Comparison of ENCODE assay signal across 19 cellular contexts in genomic region chr2:25398534-25398933, GRCh38.
"Had no signal": no experiment of that assay in that cellular context is flagged by ENCODE, and none has a peak within 500 bp of the region (broad histone marks: within the 10 kb centered on the region; RNA-seq: fewer than 3 reads in every experiment).

No MANE protein-coding gene starts in this region.

- H3K4me1 ChIP-seq: heart right ventricle, psoas muscle, tibial nerve, upper lobe of right lung, vagina had no signal

- H3K36me3 ChIP-seq: heart right ventricle, right lobe of liver, tibial nerve, upper lobe of right lung, vagina had no signal

- H3K27me3 ChIP-seq: heart right ventricle, right lobe of liver, tibial nerve, upper lobe of right lung, vagina had no signal

- H3K36me3 Mint-ChIP-seq: stimulated activated effector memory CD8-positive, alpha-beta T cell treated with anti-CD3 and anti-CD28 coated beads, Interleukin-12 subunit alpha, Interleukin-12 subunit beta, amount 100 ng/mL, for 72 hours had no signal

- H3K79me2 ChIP-seq: parathyroid adenoma had no signal

- H3K9me3 Mint-ChIP-seq: stimulated activated effector memory CD8-positive, alpha-beta T cell treated with anti-CD3 and anti-CD28 coated beads, Interleukin-12 subunit alpha, Interleukin-12 subunit beta, amount 100 ng/mL, for 72 hours; stimulated activated naive CD8-positive, alpha-beta T cell treated with anti-CD3 and anti-CD28 coated beads, Interleukin-15, Interleukin-2, amounts not matched to agents 100 ng/mL and 50 ng/mL, for 24 hours had no signal

- ATAC-seq: esophagus mucosa; heart right ventricle; left lobe of liver; naive thymus-derived CD4-positive, alpha-beta T cell; psoas muscle; right lobe of liver; stimulated activated effector memory CD8-positive, alpha-beta T cell treated with anti-CD3 and anti-CD28 coated beads, Interleukin-12 subunit alpha, Interleukin-12 subunit beta, amount 100 ng/mL, for 72 hours; upper lobe of right lung had no signal

- H3K4me3 Mint-ChIP-seq: naive thymus-derived CD4-positive, alpha-beta T cell; nephron progenitor cell; stimulated activated effector memory CD8-positive, alpha-beta T cell treated with anti-CD3 and anti-CD28 coated beads, Interleukin-12 subunit alpha, Interleukin-12 subunit beta, amount 100 ng/mL, for 72 hours; stimulated activated naive CD8-positive, alpha-beta T cell treated with anti-CD3 and anti-CD28 coated beads, Interleukin-15, Interleukin-2, amounts not matched to agents 100 ng/mL and 50 ng/mL, for 24 hours had no signal

- DNase-seq: effector memory CD4-positive, alpha-beta T cell; heart right ventricle; hypothalamus; mammary epithelial cell; naive thymus-derived CD4-positive, alpha-beta T cell; nephron progenitor cell; psoas muscle; retina; right lobe of liver; stimulated activated CD4-positive, alpha-beta T cell treated with anti-CD3 and anti-CD28 coated beads, Interleukin-4, amount 100 ng/mL, for 1 hour; stimulated activated CD8-positive, alpha-beta memory T cell treated with anti-CD3 and anti-CD28 coated beads, Interleukin-4, amount 100 ng/mL, for 48 hours; upper lobe of right lung had no signal

- H3K27me3 Mint-ChIP-seq: naive thymus-derived CD4-positive, alpha-beta T cell; stimulated activated naive CD8-positive, alpha-beta T cell treated with anti-CD3 and anti-CD28 coated beads, Interleukin-15, Interleukin-2, amounts not matched to agents 100 ng/mL and 50 ng/mL, for 24 hours had no signal

- H3K27ac ChIP-seq: heart right ventricle, parathyroid adenoma, psoas muscle, right lobe of liver, tibial nerve, upper lobe of right lung, vagina had no signal

- H2AFZ ChIP-seq: parathyroid adenoma had no signal

- H3K4me3 ChIP-seq: heart right ventricle, psoas muscle, right lobe of liver, tibial nerve, upper lobe of right lung, vagina had no signal

- H3K27ac Mint-ChIP-seq: naive thymus-derived CD4-positive, alpha-beta T cell; nephron progenitor cell; stimulated activated effector memory CD8-positive, alpha-beta T cell treated with anti-CD3 and anti-CD28 coated beads, Interleukin-12 subunit alpha, Interleukin-12 subunit beta, amount 100 ng/mL, for 72 hours; stimulated activated naive CD8-positive, alpha-beta T cell treated with anti-CD3 and anti-CD28 coated beads, Interleukin-15, Interleukin-2, amounts not matched to agents 100 ng/mL and 50 ng/mL, for 24 hours had no signal
